ENCODE assay signal across 3 cellular contexts in genomic region chr7:116511552-116512523, GRCh38.
TF ChIP-seq lines count a peak whose summit lies in the region.

No MANE protein-coding gene starts in this region.

TF ChIP-seq in A549, 52 proteins besides CTCF, POLR2A, EP300 and RAD21:
- TF ChIP-seq FOSB (CRISPR knock-in tag; IDR thresholded peaks at IDR 0.05) (peak; percentile 14; the same call in 1 of the 2 replicates), HOXA7 (CRISPR knock-in tag; IDR thresholded peaks at IDR 0.05) (no peak), GATA3 (IDR thresholded peaks at IDR 0.05; ENCODE audit: borderline replicate concordance) (peak; percentile 43; the same call in 1 of the 2 replicates), MYC (IDR thresholded peaks at IDR 0.05; ENCODE audit: borderline replicate concordance, low read length) (peak; percentile 90), E2F6 (IDR thresholded peaks at IDR 0.05; ENCODE audit: borderline replicate concordance, low read depth) (peak; percentile 86), USF2 (IDR thresholded peaks at IDR 0.05) (no peak; the same call in 1 of the 2 replicates), ZNF302 (CRISPR knock-in tag; IDR thresholded peaks at IDR 0.05) (no peak), MAX (IDR thresholded peaks at IDR 0.05) (peak; percentile 98), MAFK (IDR thresholded peaks at IDR 0.05; ENCODE audit: partially characterized antibody) (peak; percentile 43), JUN (IDR thresholded peaks at IDR 0.05) (0 out of 5 replicates have a peak, but pooled peaks have one; percentile 36 to 50), ESRRA (IDR thresholded peaks at IDR 0.05; ENCODE audit: borderline replicate concordance, low read length) (no peak), CEBPB (IDR thresholded peaks at IDR 0.05) (0 out of 4 replicates have a peak, but pooled peaks of 1 of the 2 experiments have one; percentile 45), RCOR1 (IDR thresholded peaks at IDR 0.05; ENCODE audit: low read depth, low read length) (no peak), JUNB (IDR thresholded peaks at IDR 0.05) (0 out of 2 replicates have a peak, but pooled peaks have one; percentile 37), MAZ (IDR thresholded peaks at IDR 0.05; ENCODE audit: borderline replicate concordance, low read depth, low read length) (no peak), ATOH8 (CRISPR knock-in tag; IDR thresholded peaks at IDR 0.05; ENCODE audit: low read depth) (peak; percentile 67; the same call in 1 of the 2 replicates), FOSL2 (IDR thresholded peaks at IDR 0.05) (0 out of 2 replicates have a peak, but pooled peaks have one; percentile 44), FOSL2 (CRISPR knock-in tag; IDR thresholded peaks at IDR 0.05) (peak; percentile 73)

TF ChIP-seq in GM12878, 131 proteins besides CTCF, POLR2A, EP300 and RAD21 (continues in another document):
- no peak for TF ChIP-seq GABPA (IDR thresholded peaks at IDR 0.05; ENCODE audit: low read depth)
- TF ChIP-seq TAF1 (IDR thresholded peaks at IDR 0.05; ENCODE audit: borderline replicate concordance, low read depth, low read length) = peak; percentile 31; the same call in 1 of the 2 replicates
- TF ChIP-seq TCF7 (IDR thresholded peaks at IDR 0.05; ENCODE audit: borderline replicate concordance) = no peak
- TF ChIP-seq ZBTB33 (IDR thresholded peaks at IDR 0.05) = no peak
- no peak; the same call in 1 of the 2 replicates for TF ChIP-seq USF2 (IDR thresholded peaks at IDR 0.05; ENCODE audit: borderline replicate concordance, low read depth, low read length)
- TF ChIP-seq WRNIP1 (IDR thresholded peaks at IDR 0.05; ENCODE audit: borderline replicate concordance, low read depth, low read length) = peak; percentile 66; the same call in 1 of the 2 replicates
- TF ChIP-seq MEF2A (IDR thresholded peaks at IDR 0.05; ENCODE audit: insufficient read depth, low read depth, low read length) = 0 out of 2 replicates have a peak, but pooled peaks have one; percentile 27
- peak; percentile 33; the same call in 1 of the 2 replicates for TF ChIP-seq CREM (IDR thresholded peaks at IDR 0.05; ENCODE audit: low read depth)
- TF ChIP-seq SUZ12 (IDR thresholded peaks at IDR 0.05; ENCODE audit: unreplicated experiment) = no peak
- TF ChIP-seq JUNB (IDR thresholded peaks at IDR 0.05) = peak; percentile 36
- peak; percentile 87; the same call in 1 of the 2 replicates for TF ChIP-seq MAX (IDR thresholded peaks at IDR 0.05; ENCODE audit: low read depth, low read length)
- TF ChIP-seq YY1 (IDR thresholded peaks at IDR 0.05; ENCODE audit: low read depth, low read length) = 0 out of 2 replicates have a peak, but pooled peaks have one; percentile 32
- TF ChIP-seq ATF7 (IDR thresholded peaks at IDR 0.05; ENCODE audit: low read depth) = peak; percentile 59
- peak; percentile 23; the same call in 1 of the 2 replicates for TF ChIP-seq ATF2 (IDR thresholded peaks at IDR 0.05; ENCODE audit: low read length)
- TF ChIP-seq IKZF1 (conservative IDR thresholded peaks at IDR 0.05) = peak; percentile 13; the same call in 1 of the 2 replicates
- peak; percentile 43 for TF ChIP-seq MEF2B (IDR thresholded peaks at IDR 0.05; ENCODE audit: partially characterized antibody, poor library complexity, severe bottlenecking)
- TF ChIP-seq PKNOX1 (IDR thresholded peaks at IDR 0.05) = peak; percentile 36; the same call in 1 of the 2 replicates
- TF ChIP-seq RUNX3 (IDR thresholded peaks at IDR 0.05; ENCODE audit: low read length) = peak; percentile 76
- TF ChIP-seq SIX5 (IDR thresholded peaks at IDR 0.05; ENCODE audit: low read depth, low read length, severe bottlenecking) = no peak
- TF ChIP-seq POLR2AphosphoS5 (IDR thresholded peaks at IDR 0.05; ENCODE audit: low read length) = peak; percentile 43; the same call in 1 of the 2 replicates
- no peak; the same call in 1 of the 2 replicates for TF ChIP-seq LARP7 (IDR thresholded peaks at IDR 0.05)
- TF ChIP-seq NFIC (IDR thresholded peaks at IDR 0.05; ENCODE audit: low read depth, low read length) = 0 out of 2 replicates have a peak, but pooled peaks have one; percentile 18
- TF ChIP-seq BHLHE40 (IDR thresholded peaks at IDR 0.05; ENCODE audit: borderline replicate concordance in 1 of 2, low read depth in 2 of 2, low read length in 1 of 2) = peak; percentile 38 to 63; a peak in 2 of 4 replicates
- TF ChIP-seq IKZF2 (IDR thresholded peaks at IDR 0.05) = peak; percentile 57 to 67

TF ChIP-seq in WTC11, 78 proteins besides CTCF, POLR2A, EP300 and RAD21:
- TF ChIP-seq FOXP4 (CRISPR knock-in tag; IDR thresholded peaks at IDR 0.05) (no peak), GABPB1 (CRISPR knock-in tag; IDR thresholded peaks at IDR 0.05) (no peak), ZNF263 (CRISPR knock-in tag; IDR thresholded peaks at IDR 0.05; ENCODE audit: low read depth) (no peak), E2F5 (CRISPR knock-in tag; IDR thresholded peaks at IDR 0.05) (no peak), EMX1 (CRISPR knock-in tag; IDR thresholded peaks at IDR 0.05) (no peak), SP1 (CRISPR knock-in tag; conservative IDR thresholded peaks at IDR 0.05) (no peak), IRF2 (CRISPR knock-in tag; IDR thresholded peaks at IDR 0.05; ENCODE audit: borderline replicate concordance, low read depth) (no peak), TEAD1 (CRISPR knock-in tag; IDR thresholded peaks at IDR 0.05) (no peak), ZNF671 (CRISPR knock-in tag; IDR thresholded peaks at IDR 0.05) (no peak)
